Comparison of ENCODE assay signal across 1 cellular context in genomic region chr2:170711774-170712652, GRCh38.
TF ChIP-seq lines count a peak whose summit lies in the region.

No MANE protein-coding gene starts in this region.

TF ChIP-seq in HepG2, 621 proteins besides CTCF, POLR2A, EP300 and RAD21 (continued from another document and continues in another):
- peak; percentile 16; the same call in 1 of the 2 replicates for TF ChIP-seq ZNF562 (CRISPR knock-in tag; IDR thresholded peaks at IDR 0.05; ENCODE audit: borderline replicate concordance)
- TF ChIP-seq PITX1 (CRISPR knock-in tag; IDR thresholded peaks at IDR 0.05) = peak; percentile 98
- TF ChIP-seq POLR2AphosphoS2 (IDR thresholded peaks at IDR 0.05; ENCODE audit: low read depth, low read length) = no peak
- TF ChIP-seq ARNT2 (CRISPR knock-in tag; IDR thresholded peaks at IDR 0.05; ENCODE audit: low read depth) = peak; percentile 13; the same call in 1 of the 2 replicates
- TF ChIP-seq MTF1 (CRISPR knock-in tag; IDR thresholded peaks at IDR 0.05) = no peak
- no peak for TF ChIP-seq ZFP62 (CRISPR knock-in tag; IDR thresholded peaks at IDR 0.05)
- no peak for TF ChIP-seq ZNF407 (CRISPR knock-in tag; IDR thresholded peaks at IDR 0.05; ENCODE audit: not compliant biosample characterization)
- TF ChIP-seq ARID2 (CRISPR knock-in tag; IDR thresholded peaks at IDR 0.05; ENCODE audit: borderline replicate concordance) = no peak
- TF ChIP-seq RXRA (CRISPR knock-in tag; IDR thresholded peaks at IDR 0.05) = peak; percentile 98
- TF ChIP-seq KLF15 (CRISPR knock-in tag; IDR thresholded peaks at IDR 0.05; ENCODE audit: borderline replicate concordance) = peak; percentile 79; the same call in 1 of the 2 replicates
- no peak for TF ChIP-seq MATR3 (CRISPR knock-in tag; IDR thresholded peaks at IDR 0.05)
- peak; percentile 62; the same call in 1 of the 2 replicates for TF ChIP-seq ZXDC (CRISPR knock-in tag; IDR thresholded peaks at IDR 0.05)
- peak; percentile 95 for TF ChIP-seq KDM3A (CRISPR knock-in tag; IDR thresholded peaks at IDR 0.05; ENCODE audit: low read depth)
- peak; percentile 58; the same call in 1 of the 2 replicates for TF ChIP-seq REPIN1 (CRISPR knock-in tag; IDR thresholded peaks at IDR 0.05; ENCODE audit: borderline replicate concordance, low read depth)
- TF ChIP-seq ZNF251 (CRISPR knock-in tag; IDR thresholded peaks at IDR 0.05) = no peak
- peak; percentile 88; the same call in 1 of the 2 replicates for TF ChIP-seq ZBTB4 (CRISPR knock-in tag; IDR thresholded peaks at IDR 0.05; ENCODE audit: borderline replicate concordance)
- no peak for TF ChIP-seq ZNF569 (CRISPR knock-in tag; IDR thresholded peaks at IDR 0.05; ENCODE audit: borderline replicate concordance)
- TF ChIP-seq ZFP36 (IDR thresholded peaks at IDR 0.05; ENCODE audit: borderline replicate concordance, low read depth, low read length, partially characterized antibody) = peak; percentile 34
- TF ChIP-seq IKZF4 (CRISPR knock-in tag; IDR thresholded peaks at IDR 0.05; ENCODE audit: borderline replicate concordance, low read depth, not compliant biosample characterization) = peak; percentile 62
- peak; percentile 71 for TF ChIP-seq SP4 (CRISPR knock-in tag; IDR thresholded peaks at IDR 0.05)
- TF ChIP-seq ZNF687 (CRISPR knock-in tag; IDR thresholded peaks at IDR 0.05) = peak; percentile 90
- no peak for TF ChIP-seq HOXA9 (CRISPR knock-in tag; IDR thresholded peaks at IDR 0.05; ENCODE audit: borderline replicate concordance)
- 0 out of 2 replicates have a peak, but pooled peaks have one; percentile 68 for TF ChIP-seq ZNF564 (CRISPR knock-in tag; IDR thresholded peaks at IDR 0.05)
- TF ChIP-seq RARG (CRISPR knock-in tag; IDR thresholded peaks at IDR 0.05; ENCODE audit: low read depth) = 0 out of 2 replicates have a peak, but pooled peaks have one; percentile 36
- 0 out of 2 replicates have a peak, but pooled peaks have one; percentile 48 for TF ChIP-seq ZNF230 (CRISPR knock-in tag; IDR thresholded peaks at IDR 0.05)
- peak; percentile 89 for TF ChIP-seq ZFP1 (CRISPR knock-in tag; IDR thresholded peaks at IDR 0.05)
- no peak for TF ChIP-seq NFKBIZ (CRISPR knock-in tag; IDR thresholded peaks at IDR 0.05)
- TF ChIP-seq TFDP1 (CRISPR knock-in tag; IDR thresholded peaks at IDR 0.05; ENCODE audit: borderline replicate concordance) = peak; percentile 90; the same call in 1 of the 2 replicates
- TF ChIP-seq BATF2 (CRISPR knock-in tag; IDR thresholded peaks at IDR 0.05) = peak; percentile 66; the same call in 1 of the 2 replicates
- no peak for TF ChIP-seq RBM22 (optimal IDR thresholded peaks at IDR 0.05; ENCODE audit: low read length)
- peak; percentile 9; the same call in 1 of the 2 replicates for TF ChIP-seq ZNF12 (CRISPR knock-in tag; IDR thresholded peaks at IDR 0.05)
- no peak for TF ChIP-seq MTF2 (CRISPR knock-in tag; IDR thresholded peaks at IDR 0.05; ENCODE audit: borderline replicate concordance)
- 0 out of 2 replicates have a peak, but pooled peaks have one; percentile 23 for TF ChIP-seq ZSCAN12 (CRISPR knock-in tag; IDR thresholded peaks at IDR 0.05)
- peak; percentile 91 for TF ChIP-seq ZGPAT (CRISPR knock-in tag; IDR thresholded peaks at IDR 0.05)
- TF ChIP-seq MEIS1 (CRISPR knock-in tag; IDR thresholded peaks at IDR 0.05; ENCODE audit: borderline replicate concordance) = 0 out of 2 replicates have a peak, but pooled peaks have one; percentile 31
- TF ChIP-seq ZMAT3 (CRISPR knock-in tag; conservative IDR thresholded peaks at IDR 0.05) = peak; percentile 87
- TF ChIP-seq ATF3 (CRISPR knock-in tag; IDR thresholded peaks at IDR 0.05) = no peak
